In genomic region chr4:163681208-163681821, GRCh38 we compare ENCODE assay signal across 8 cellular contexts.
A peak's percentile ranks its signal among the peaks of the same experiment; 100 is the strongest.
DNase-seq lines count a peak whose midpoint lies in the region; ATAC-seq and TF ChIP-seq lines count a peak whose summit lies in the region.

No MANE protein-coding gene starts in this region.

- no peaks in the 10 kb centered on the region for H3K36me3 ChIP-seq in fibroblast of lung (ENCODE audit: control insufficient read depth, insufficient read depth, low read length)
- H3K36me3 ChIP-seq in smooth muscle cell (ENCODE audit: low read depth), result no peaks in the 10 kb centered on the region

- H4K20me1 ChIP-seq in fibroblast of lung (ENCODE audit: control insufficient read depth, extremely low read depth, insufficient read depth, low read length) (no peaks in the 10 kb centered on the region), smooth muscle cell (ENCODE audit: low read depth) (no peaks in the 10 kb centered on the region)

- H3K27me3 ChIP-seq in fibroblast of lung (ENCODE audit: control insufficient read depth, insufficient read depth, low read length) (no peaks in the 10 kb centered on the region), smooth muscle cell (ENCODE audit: low read depth) (no peaks in the 10 kb centered on the region)

- H3K27ac ChIP-seq in fibroblast of lung (ENCODE audit: insufficient read depth, low read length) (no peak overlapping the region), smooth muscle cell (ENCODE audit: low read depth) (no peak overlapping the region)

- H3K9ac ChIP-seq in fibroblast of lung (ENCODE audit: insufficient read depth, low read length) (no peak overlapping the region), smooth muscle cell (ENCODE audit: low read depth) (no peak overlapping the region)

- no peak overlapping the region for H3K4me2 ChIP-seq in fibroblast of lung (ENCODE audit: extremely low read depth, insufficient read depth, low read length)
- no peak overlapping the region for H3K4me2 ChIP-seq in smooth muscle cell

- no peaks in the 10 kb centered on the region for H3K4me1 Mint-ChIP-seq in activated CD4-positive, alpha-beta T cell treated with anti-CD3 and anti-CD28 coated beads for 36 hours

- H3K9me3 Mint-ChIP-seq in activated CD4-positive, alpha-beta T cell treated with anti-CD3 and anti-CD28 coated beads for 36 hours (ENCODE audit: low read depth), result no peaks in the 10 kb centered on the region

- TF ChIP-seq CTCF in fibroblast of lung (conservative IDR thresholded peaks at IDR 0.05 in 1 of 2, IDR thresholded peaks at IDR 0.05 in 1 of 2; ENCODE audit: low read depth in 1 of 2, low read length in 2 of 2) (peak; percentile 38 to 58), smooth muscle cell (IDR thresholded peaks at IDR 0.05; ENCODE audit: borderline replicate concordance, insufficient read depth, poor library complexity, severe bottlenecking) (peak; percentile 54)

- H2AFZ ChIP-seq in fibroblast of lung (ENCODE audit: low read length), result no peak overlapping the region
- no peak overlapping the region for H2AFZ ChIP-seq in smooth muscle cell (ENCODE audit: low read depth)

- 31% methylated on average over 2 of the region's 2 CpGs for WGBS in smooth muscle cell (ENCODE audit: low lambda C conversion rate)

- POLR2A ChIA-PET in activated CD4-positive, alpha-beta T cell treated with anti-CD3 and anti-CD28 coated beads for 36 hours (lab: Charles Lee), result no interaction called here

- H3K9me3 ChIP-seq in fibroblast of lung (ENCODE audit: control insufficient read depth, insufficient read depth, low read depth, low read length) (no peaks in the 10 kb centered on the region), smooth muscle cell (replicated peaks; ENCODE audit: low read depth) (no peaks in the 10 kb centered on the region)

- no peaks in the 10 kb centered on the region for H3K79me2 ChIP-seq in fibroblast of lung (ENCODE audit: control insufficient read depth, insufficient read depth, low read length)
- H3K79me2 ChIP-seq in smooth muscle cell (ENCODE audit: low read depth), result no peaks in the 10 kb centered on the region

- H3K4me1 ChIP-seq in fibroblast of lung (ENCODE audit: control insufficient read depth, extremely low read depth, insufficient read depth, low read length), result no peaks in the 10 kb centered on the region
- H3K4me1 ChIP-seq in smooth muscle cell (ENCODE audit: low read depth), result no peaks in the 10 kb centered on the region

- CTCF ChIA-PET in activated CD4-positive, alpha-beta T cell treated with anti-CD3 and anti-CD28 coated beads for 36 hours (lab: Charles Lee), result interaction anchor here (0.6 to 6.8 kb wide), 15 partner anchors 9 to 1522 kb away, joined by 3 to 125 read pairs (median 3); no protein-coding TSS in a partner anchor

- H3K4me3 ChIP-seq in fibroblast of lung (replicated peaks in 1 of 4; ENCODE audit: control extremely low read depth in 1 of 4, insufficient read depth in 1 of 4, low read depth in 3 of 4, low read length in 4 of 4) (no peak overlapping the region), smooth muscle cell (no peak overlapping the region)

- ATAC-seq in activated CD4-positive, alpha-beta T cell treated with anti-CD3 and anti-CD28 coated beads for 36 hours, result peak; percentile 74
- ATAC-seq in GM19043 (IDR thresholded peaks at IDR 0.05; ENCODE audit: low read depth, unreplicated experiment) (peak; percentile 71), HG03159 (IDR thresholded peaks at IDR 0.05; ENCODE audit: unreplicated experiment) (peak; percentile 78)

- no peaks in the 10 kb centered on the region for H3K27me3 Mint-ChIP-seq in activated CD4-positive, alpha-beta T cell treated with anti-CD3 and anti-CD28 coated beads for 36 hours

- H3K27ac Mint-ChIP-seq in activated CD4-positive, alpha-beta T cell treated with anti-CD3 and anti-CD28 coated beads for 36 hours, result no peak overlapping the region

- no peak overlapping the region for H3K4me3 Mint-ChIP-seq in activated CD4-positive, alpha-beta T cell treated with anti-CD3 and anti-CD28 coated beads for 36 hours

- no peaks in the 10 kb centered on the region for H3K36me3 Mint-ChIP-seq in activated CD4-positive, alpha-beta T cell treated with anti-CD3 and anti-CD28 coated beads for 36 hours (ENCODE audit: low read depth)

- no peaks in the 10 kb centered on the region for H3F3A ChIP-seq in smooth muscle cell (ENCODE audit: low read depth)

- intact Hi-C loops in activated CD4-positive, alpha-beta T cell treated with anti-CD3 and anti-CD28 coated beads for 36 hours (cut with DNase I, micrococcal nuclease), result loop anchor here (1.0 to 10.0 kb wide), 7 partner anchors 126 to 1187 kb away; no protein-coding TSS in a partner anchor

- peak; percentile 13 for DNase-seq in activated CD4-positive, alpha-beta T cell treated with anti-CD3 and anti-CD28 coated beads for 36 hours
- DNase-seq in activated CD4-positive, alpha-beta T cell treated with anti-CD3 and anti-CD28 coated beads for 48 hours, result no peak
- peak; percentile 62 for DNase-seq in RKO (ENCODE audit: low spot score)
- peak in 1 of 2 donors; percentile 57 for DNase-seq in fibroblast of lung (ENCODE audit: low read depth in 2 of 2)
- no peak for DNase-seq in smooth muscle cell (lab: John Stamatoyannopoulos, UW; ENCODE audit: unreplicated experiment)
- no peak for DNase-seq in HK-2 (ENCODE audit: unreplicated experiment)

Comparison
In these comparisons a context has a peak if more than half of its experiments do, and no peak if none do; other contexts are left out.
1. DNase-seq: peak in activated CD4-positive, alpha-beta T cell treated with anti-CD3 and anti-CD28 coated beads for 36 hours (single experiment) and RKO (single experiment); none in activated CD4-positive, alpha-beta T cell treated with anti-CD3 and anti-CD28 coated beads for 48 hours (single experiment), smooth muscle cell (single experiment) and HK-2 (single experiment).
2. Peak in every context shown above with its lines, with median percentiles within 50 percentile points of each other: ATAC-seq.